In the genomic region with DNA sequence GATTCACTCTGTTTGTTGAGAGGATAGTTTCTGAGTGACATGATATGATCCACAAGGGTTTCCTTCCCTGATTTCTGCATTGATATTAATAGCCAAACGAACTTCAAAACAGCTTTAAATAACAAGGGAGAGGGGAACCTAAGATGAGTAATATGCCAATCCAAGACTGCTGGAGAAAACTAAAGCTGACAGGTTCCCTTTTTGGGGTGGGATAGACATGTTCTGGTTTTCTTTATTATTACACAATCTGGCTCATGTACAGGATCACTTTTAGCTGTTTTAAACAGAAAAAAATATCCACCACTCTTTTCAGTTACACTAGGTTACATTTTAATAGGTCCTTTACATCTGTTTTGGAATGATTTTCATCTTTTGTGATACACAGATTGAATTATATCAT, we compare ENCODE assay signal across 16 cellular contexts.
"Had no signal": no experiment of that assay in that cellular context is flagged by ENCODE, and none has a peak within 500 bp of the region (broad histone marks: within the 10 kb centered on the region; RNA-seq: fewer than 3 reads in every experiment).

No MANE protein-coding gene starts in this region.

- H3K36me3 ChIP-seq: cardiac muscle cell, left ventricle myocardium inferior, prostate gland, sigmoid colon, spleen had no signal

- H3K4me1 ChIP-seq: prostate gland, sigmoid colon had no signal

- H3K27me3 ChIP-seq: cardiac muscle cell, hepatocyte, sigmoid colon had no signal

- H3K27ac ChIP-seq: cardiac muscle cell, hepatocyte, left ventricle myocardium inferior, prostate gland, sigmoid colon, spleen had no signal

- DNase-seq: activated CD4-positive, alpha-beta T cell treated with anti-CD3 and anti-CD28 coated beads for 1 hour; activated CD4-positive, alpha-beta T cell treated with anti-CD3 and anti-CD28 coated beads, Interleukin-2, amount 50 U/mL, for 4 hours; activated naive CD4-positive, alpha-beta T cell treated with Interleukin-2 at 50 U/mL for 16 hours; activated T-cell treated with anti-CD3 and anti-CD28 coated beads for 4 hours; kidney; left ventricle myocardium inferior; mesenchymal stem cell; nephron progenitor cell; occipital lobe; sigmoid colon; spleen; T-helper 1 cell; T1000 had no signal

- H3K9me3 ChIP-seq: left ventricle myocardium inferior, prostate gland, sigmoid colon, spleen had no signal

- H3K4me3 ChIP-seq: cardiac muscle cell, hepatocyte, left ventricle myocardium inferior, prostate gland, sigmoid colon, spleen had no signal
